Comparison of ENCODE assay signal across 8 cellular contexts in genomic region chr3:183884097-183884436, GRCh38. TPM values are rescaled to one million over a fixed set of nuclear protein-coding genes. Genes with fewer than 3 reads are reported as not detected.
DNase-seq lines count a peak whose midpoint lies in the region; ATAC-seq and TF ChIP-seq lines count a peak whose summit lies in the region.

No MANE protein-coding gene starts in this region.

- WGBS in sigmoid colon, 2 donors: 1 to 2% methylated on average over 10 of the region's 10 CpGs

- TF ChIP-seq EP300 in sigmoid colon (IDR thresholded peaks at IDR 0.05): no peak

- DNase-seq in SJCRH30 (no peak), fibroblast of peridontal ligament (ENCODE audit: extremely low read depth) (peak; percentile 7), sigmoid colon (no peak)

- no peak for TF ChIP-seq CTCF in sigmoid colon (IDR thresholded peaks at IDR 0.05)

- ATAC-seq in GM21528 (IDR thresholded peaks at IDR 0.05; ENCODE audit: low FRiP score, unreplicated experiment): peak; percentile 3
- ATAC-seq in GM19023 (IDR thresholded peaks at IDR 0.05; ENCODE audit: unreplicated experiment): no peak
- no peak for ATAC-seq in HG02588 (IDR thresholded peaks at IDR 0.05; ENCODE audit: unreplicated experiment)
- no peak for ATAC-seq in HG02642 (IDR thresholded peaks at IDR 0.05; ENCODE audit: poor library complexity, unreplicated experiment)
- ATAC-seq in HG03108 (IDR thresholded peaks at IDR 0.05; ENCODE audit: unreplicated experiment): no peak

- peak overlapping the region; percentile 89 for H3K4me3 ChIP-seq in SJCRH30
- peak overlapping the region; percentile 76 to 99 (median 84) for H3K4me3 ChIP-seq in sigmoid colon

- peak overlapping the region; percentile 66 for H3K27ac ChIP-seq in SJCRH30
- peak overlapping the region; percentile 74 to 84 (median 80) for H3K27ac ChIP-seq in sigmoid colon

- no peaks in the 10 kb centered on the region for H3K9me3 ChIP-seq in SJCRH30 (replicated peaks)
- H3K9me3 ChIP-seq in sigmoid colon: no peaks in the 10 kb centered on the region

- H3K36me3 ChIP-seq in SJCRH30: no peaks in the 10 kb centered on the region
- no peaks in the 10 kb centered on the region for H3K36me3 ChIP-seq in sigmoid colon

- no peak for TF ChIP-seq POLR2A in sigmoid colon (IDR thresholded peaks at IDR 0.05)

- intact Hi-C loops in sigmoid colon (cut with DNase I): no loop called here

- H3K27me3 ChIP-seq in SJCRH30: no peaks in the 10 kb centered on the region
- no peaks in the 10 kb centered on the region for H3K27me3 ChIP-seq in sigmoid colon

- no peaks in the 10 kb centered on the region for H3K4me1 ChIP-seq in SJCRH30
- H3K4me1 ChIP-seq in sigmoid colon: peaks cover 0 to 27% (median 25%) of the 10 kb centered on the region in 4 donors

RNA-seq across cellular contexts. Expression of gene PARL, which starts 0.6 kb away (rescaled TPM):
- total RNA-seq in SJCRH30 (2014; rRNA removed; shearing (Covaris generic)): 51.4 and 55.5 TPM in 2 replicates
- 10 to 100 TPM; 52.1 to 87.9 (median 67.4) TPM for total RNA-seq in sigmoid colon
- polyA plus RNA-seq in sigmoid colon: 10 to 100 TPM; 54.7 to 61.7 (median 58.3) TPM

RNA-seq across cellular contexts. Expression of gene MAP6D1, which starts 58.7 kb away (rescaled TPM):
- 6.5 and 7.0 TPM in 2 replicates for total RNA-seq in SJCRH30 (2014; rRNA removed; shearing (Covaris generic))
- total RNA-seq in sigmoid colon: 1 to 10 TPM in 1 of 4 donors, under 1 TPM in 2, not detected in 1; 0.55 to 2.1 (median 0.71) TPM
- polyA plus RNA-seq in sigmoid colon: under 1 TPM in 1 of 3 donors, not detected in 2; 0.34 TPM
